ENCODE assay signal across 10 cellular contexts in genomic region chr15:25136119-25136518, GRCh38.
A peak's percentile ranks its signal among the peaks of the same experiment; 100 is the strongest.
DNase-seq lines count a peak whose midpoint lies in the region; ATAC-seq, FAIRE-seq and TF ChIP-seq lines count a peak whose summit lies in the region.
"Had no signal": no experiment of that assay in that cellular context is flagged by ENCODE, and none has a peak within 500 bp of the region (broad histone marks: within the 10 kb centered on the region; RNA-seq: fewer than 3 reads in every experiment).

No MANE protein-coding gene starts in this region.

- no peaks in the 10 kb centered on the region for H3K9me3 ChIP-seq in RWPE2 (ENCODE audit: severe bottlenecking)

- H3K27ac Mint-ChIP-seq in glutamatergic neuron (ENCODE audit: unreplicated experiment): no peak overlapping the region

- peaks cover 4% of the 10 kb centered on the region for H3K9me3 Mint-ChIP-seq in glutamatergic neuron (ENCODE audit: unreplicated experiment)

- H3K27ac ChIP-seq in RWPE2 (ENCODE audit: poor library complexity, severe bottlenecking): no peak overlapping the region
- H3K27ac ChIP-seq: epithelial cell of prostate had no signal

- DNase-seq in Right ventricle myocardium inferior (ENCODE audit: missing footprints) (no peak), cardiac septum (ENCODE audit: low spot score) (no peak), RWPE2 (ENCODE audit: low spot score) (no peak), glutamatergic neuron (peak; percentile 17), RCC 7860 (ENCODE audit: low spot score) (no peak), SW480 (ENCODE audit: low spot score) (no peak), putamen (ENCODE audit: low spot score) (no peak), AG08395 (ENCODE audit: low spot score) (no peak)
- DNase-seq: activated T-cell treated with anti-CD3 and anti-CD28 coated beads, Interleukin-2, amount 50 U/mL, for 4 hours had no signal

- TF ChIP-seq CTCF in RWPE2 (IDR thresholded peaks at IDR 0.05; ENCODE audit: poor library complexity, severe bottlenecking): peak; percentile 31
- peak; percentile 62 for TF ChIP-seq CTCF in glutamatergic neuron (IDR thresholded peaks at IDR 0.05; ENCODE audit: partially characterized antibody, unreplicated experiment)

- H3K27me3 Mint-ChIP-seq in glutamatergic neuron (ENCODE audit: unreplicated experiment): peaks cover 4% of the 10 kb centered on the region

- intact Hi-C loops in Right ventricle myocardium inferior (cut with DNase I) (loop anchor here (5.0 kb wide), 1 partner anchor 301 kb away; the partner anchor contains the start of gene UBE3A), cardiac septum (cut with DNase I) (no loop called here)

- no peaks in the 10 kb centered on the region for H3K27me3 ChIP-seq in RWPE2 (ENCODE audit: insufficient read depth, poor library complexity, severe bottlenecking)

- ATAC-seq in Right ventricle myocardium inferior (peak; percentile 47), RWPE2 (ENCODE audit: low read depth) (peak; percentile 51; the same call in 1 of the 3 replicates)
- ATAC-seq: activated T-cell treated with anti-CD3 and anti-CD28 coated beads, Interleukin-2, amount 50 U/mL, for 4 hours had no signal

- no peak overlapping the region for H3K4me3 Mint-ChIP-seq in glutamatergic neuron (ENCODE audit: unreplicated experiment)
- H3K4me3 Mint-ChIP-seq: activated T-cell treated with anti-CD3 and anti-CD28 coated beads, Interleukin-2, amount 50 U/mL, for 4 hours had no signal

- no peaks in the 10 kb centered on the region for H3K4me1 ChIP-seq in RWPE2 (ENCODE audit: insufficient read depth, poor library complexity, severe bottlenecking)

- no peak for FAIRE-seq in RCC 7860 (lab: Jason Lieb, UNC)

- H3K4me3 ChIP-seq in RWPE2 (ENCODE audit: severe bottlenecking): no peak overlapping the region

- H3K36me3 Mint-ChIP-seq in glutamatergic neuron (ENCODE audit: unreplicated experiment): no peaks in the 10 kb centered on the region

- peaks cover 2% of the 10 kb centered on the region for H3K4me1 Mint-ChIP-seq in glutamatergic neuron (ENCODE audit: low read depth, unreplicated experiment)

- H3K36me3 ChIP-seq in RWPE2 (ENCODE audit: low read depth): 0 out of 2 replicates have a peak, but pooled peaks cover 4% of the 10 kb centered on the region
